ENCODE assay signal across 10 cellular contexts in genomic region chr10:122495406-122496340, GRCh38. TPM values are rescaled to one million over a fixed set of nuclear protein-coding genes. Genes with fewer than 3 reads are reported as not detected.
DNase-seq lines count a peak whose midpoint lies in the region; ATAC-seq and TF ChIP-seq lines count a peak whose summit lies in the region.
"Had no signal": no experiment of that assay in that cellular context is flagged by ENCODE, and none has a peak within 500 bp of the region (broad histone marks: within the 10 kb centered on the region; RNA-seq: fewer than 3 reads in every experiment).

No MANE protein-coding gene starts in this region.

- intact Hi-C loops in posterior vena cava (cut with DNase I) = no loop called here

- H3K9me3 Mint-ChIP-seq in stimulated activated naive CD8-positive, alpha-beta T cell treated with anti-CD3 and anti-CD28 coated beads, Interleukin-15, amount 100 ng/mL, for 72 hours = no peaks in the 10 kb centered on the region

- H3K27ac ChIP-seq in RWPE1 = peak overlapping the region; percentile 99

- DNase-seq in GM04504 (ENCODE audit: low read depth) = peak; percentile 58
- DNase-seq in RWPE1 (ENCODE audit: low spot score) = no peak
- DNase-seq in epithelial cell of esophagus (ENCODE audit: low read depth) = peak; percentile 14
- peak; percentile 85 for DNase-seq in posterior vena cava (ENCODE audit: low spot score)
- DNase-seq in stimulated activated naive CD8-positive, alpha-beta T cell treated with anti-CD3 and anti-CD28 coated beads, Interleukin-15, amount 100 ng/mL, for 72 hours = no peak
- DNase-seq in NCI-H1048 (lab: John Stamatoyannopoulos, UW) = no peak
- DNase-seq: NCI-H345; stimulated activated CD4-positive, alpha-beta T cell treated with anti-CD3 and anti-CD28 coated beads, Interleukin-1b, Interleukin-23, amount 100 ng/mL, for 48 hours had no signal

- CTCF ChIA-PET in RWPE1 (lab: Yijun Ruan, JAX) = interaction anchor here (0.6 to 1.3 kb wide), 4 partner anchors 13 to 1939 kb away, joined by 3 to 9 read pairs (median 4); no protein-coding TSS in a partner anchor

- H3K4me3 Mint-ChIP-seq in stimulated activated naive CD8-positive, alpha-beta T cell treated with anti-CD3 and anti-CD28 coated beads, Interleukin-15, amount 100 ng/mL, for 72 hours = peak overlapping the region in 1 of 2 donors; percentile 33

- no peak for TF ChIP-seq CTCF in RWPE1 (conservative IDR thresholded peaks at IDR 0.05; ENCODE audit: low read depth)
- no peak for TF ChIP-seq CTCF in epithelial cell of esophagus (IDR thresholded peaks at IDR 0.05; ENCODE audit: insufficient read depth, low read depth, low read length, missing control alignments)

- H3K4me1 Mint-ChIP-seq in stimulated activated naive CD8-positive, alpha-beta T cell treated with anti-CD3 and anti-CD28 coated beads, Interleukin-15, amount 100 ng/mL, for 72 hours = peaks cover 33% of the 10 kb centered on the region

- H3K27ac Mint-ChIP-seq in stimulated activated naive CD8-positive, alpha-beta T cell treated with anti-CD3 and anti-CD28 coated beads, Interleukin-15, amount 100 ng/mL, for 72 hours = no peak overlapping the region

- peaks cover 30% of the 10 kb centered on the region for H3K27me3 Mint-ChIP-seq in stimulated activated naive CD8-positive, alpha-beta T cell treated with anti-CD3 and anti-CD28 coated beads, Interleukin-15, amount 100 ng/mL, for 72 hours

- ATAC-seq in GM21529 (IDR thresholded peaks at IDR 0.05; ENCODE audit: unreplicated experiment) = no peak
- no peak for ATAC-seq in stimulated activated naive CD8-positive, alpha-beta T cell treated with anti-CD3 and anti-CD28 coated beads, Interleukin-15, amount 100 ng/mL, for 72 hours
- ATAC-seq in HG03457 (IDR thresholded peaks at IDR 0.05; ENCODE audit: unreplicated experiment) = no peak

- POLR2A ChIA-PET in RWPE1 (lab: Yijun Ruan, JAX; ENCODE audit: low non-redundant PET) = interaction anchor here (0.7 to 0.9 kb wide), 2 partner anchors 20 to 27 kb away, joined by 3 to 4 read pairs; no protein-coding TSS in a partner anchor

- H3K4me3 ChIP-seq in epithelial cell of esophagus (ENCODE audit: low read length) = no peak overlapping the region

RNA-seq across cellular contexts. Expression of gene HTRA1, which starts 34.3 kb away (rescaled TPM):
- 100 to 1,000 TPM; 152 to 276 TPM for total RNA-seq in posterior vena cava

RNA-seq across cellular contexts. Expression of gene ARMS2, which starts 41.2 kb away (rescaled TPM):
- not detected for total RNA-seq in posterior vena cava

Comparison
In these comparisons a context has a peak if more than half of its experiments do, and no peak if none do; other contexts are left out.
1. DNase-seq: peak in GM04504 (single experiment), epithelial cell of esophagus (single experiment) and posterior vena cava (single experiment); none in RWPE1 (single experiment), stimulated activated naive CD8-positive, alpha-beta T cell treated with anti-CD3 and anti-CD28 coated beads, Interleukin-15, amount 100 ng/mL, for 72 hours (0 of 2) and NCI-H1048 (single experiment).